In genomic region chr3:5144316-5144994, GRCh38 we compare ENCODE assay signal across 19 cellular contexts. TPM values are rescaled to one million over a fixed set of nuclear protein-coding genes. Genes with fewer than 3 reads are reported as not detected.
DNase-seq lines count a peak whose midpoint lies in the region; ATAC-seq and TF ChIP-seq lines count a peak whose summit lies in the region.
"Had no signal": no experiment of that assay in that cellular context is flagged by ENCODE, and none has a peak within 500 bp of the region (broad histone marks: within the 10 kb centered on the region; RNA-seq: fewer than 3 reads in every experiment).

No MANE protein-coding gene starts in this region.

- no peaks in the 10 kb centered on the region for H3K27me3 ChIP-seq in BLaER1 treated with 17β-estradiol and CSF1 and Interleukin-3, amounts not matched to agents 10 nM and 100 nM
- H3K27me3 ChIP-seq in PC-3 (ENCODE audit: low read length) (no peaks in the 10 kb centered on the region), esophagus muscularis mucosa (no peaks in the 10 kb centered on the region)
- H3K27me3 ChIP-seq: cardiac muscle cell, gastrocnemius medialis, SJCRH30 had no signal

- no peaks in the 10 kb centered on the region for H3K9me2 ChIP-seq in PC-3 (replicated peaks; ENCODE audit: low read length)

- no TSS peak for BruUV-seq in PC-3 (replicated peaks; lab: Mats Ljungman, UMichigan)

- POLR2A ChIA-PET in PC-3 (lab: Charles Lee; ENCODE audit: unreplicated experiment) = no interaction called here

- H3K36me3 ChIP-seq in BLaER1 treated with 17β-estradiol and CSF1 and Interleukin-3, amounts not matched to agents 10 nM and 100 nM = peaks cover 42 to 82% (median 70%) of the 10 kb centered on the region in 11 experiments
- H3K36me3 ChIP-seq in PC-3 (ENCODE audit: low read depth, low read length) (0 out of 2 replicates have a peak, but pooled peaks cover 2% of the 10 kb centered on the region), esophagus muscularis mucosa (peaks cover 0 to 4% (median 0%) of the 10 kb centered on the region in 4 donors)
- H3K36me3 ChIP-seq: cardiac muscle cell, gastrocnemius medialis, SJCRH30 had no signal

- H3K4me2 ChIP-seq in BLaER1 treated with 17β-estradiol and CSF1 and Interleukin-3, amounts not matched to agents 10 nM and 100 nM = peak overlapping the region; percentile 49 to 87 (median 69)
- peak overlapping the region; percentile 35; the same call in 1 of the 2 replicates for H3K4me2 ChIP-seq in PC-3 (ENCODE audit: low read length)

- H3K4me3 ChIP-seq in BLaER1 treated with 17β-estradiol and CSF1 and Interleukin-3, amounts not matched to agents 10 nM and 100 nM = 0 out of 20 replicates have a peak overlapping the region, but pooled peaks of 1 of the 10 experiments have one; percentile 17
- H3K4me3 ChIP-seq in PC-3 (ENCODE audit: low read length) = no peak overlapping the region
- no peak overlapping the region for H3K4me3 ChIP-seq in esophagus muscularis mucosa
- H3K4me3 ChIP-seq: cardiac muscle cell, gastrocnemius medialis, GM23248, SJCRH30 had no signal

- TF ChIP-seq CTCF in PC-3 (conservative IDR thresholded peaks at IDR 0.05; ENCODE audit: low read depth, low read length) = no peak
- TF ChIP-seq CTCF in esophagus muscularis mucosa (IDR thresholded peaks at IDR 0.05) = no peak
- no peak for TF ChIP-seq CTCF in GM13976 (IDR thresholded peaks at IDR 0.05; ENCODE audit: borderline replicate concordance, control extremely low read depth, extremely low read depth, insufficient read depth, missing control alignments)

- H3F3A ChIP-seq in PC-3 (ENCODE audit: low read length, unreplicated experiment) = no peaks in the 10 kb centered on the region

- CTCF ChIA-PET in PC-3 (lab: Charles Lee) = no interaction called here

- in situ Hi-C loops in GM13976 (cut with MboI; ENCODE audit: low sequenced_read_pairs, unreplicated experiment) = no loop called here

- ATAC-seq in PC-3 (peak; percentile 56), GM21529 (IDR thresholded peaks at IDR 0.05; ENCODE audit: unreplicated experiment) (no peak)
- ATAC-seq: gastrocnemius medialis; naive thymus-derived CD4-positive, alpha-beta T cell had no signal

- intact Hi-C loops in PC-3 (cut with micrococcal nuclease) (no loop called here), esophagus muscularis mucosa (cut with DNase I) (no loop called here)

- no peak for TF ChIP-seq POLR2A in esophagus muscularis mucosa (IDR thresholded peaks at IDR 0.05; ENCODE audit: low read depth)

- H3K9ac ChIP-seq in BLaER1 treated with 17β-estradiol and CSF1 and Interleukin-3, amounts not matched to agents 10 nM and 100 nM = peak overlapping the region in 1 of 11 experiments; percentile 35; a peak in 2 of 22 replicates
- no peak overlapping the region for H3K9ac ChIP-seq in PC-3 (ENCODE audit: low read length)
- H3K9ac ChIP-seq: GM23248 had no signal

- DNase-seq in ELF-1 (ENCODE audit: low read depth, low spot score) (peak; percentile 27), PC-3 (peak; percentile 76), esophagus muscularis mucosa (ENCODE audit: extremely low spot score) (peak; percentile 60), GM13976 (ENCODE audit: low spot score) (no peak), activated gamma-delta T cell treated with Interleukin-2 at 50 U/mL for 16 hours (no peak)
- DNase-seq in central memory CD4-positive, alpha-beta T cell = no peak
- DNase-seq: activated CD4-positive, alpha-beta T cell treated with anti-CD3 and anti-CD28 coated beads for 48 hours; activated naive CD8-positive, alpha-beta T cell treated with anti-CD3 and anti-CD28 coated beads for 36 hours; DMS79 treated with DMSO at 0.1 percent for 48 hours; gastrocnemius medialis; GM23248; naive thymus-derived CD4-positive, alpha-beta T cell; NCI-H2029 treated with DMSO at 0.1 percent for 48 hours; NK-92 treated with Interleukin-12 subunit alpha and Interleukin-12 subunit beta, amount 100 ng/mL, for 24 hours; SJCRH30; T1000 had no signal

- peaks cover 43 to 100% (median 95%) of the 10 kb centered on the region in 11 experiments for H4K20me1 ChIP-seq in BLaER1 treated with 17β-estradiol and CSF1 and Interleukin-3, amounts not matched to agents 10 nM and 100 nM
- H4K20me1 ChIP-seq in PC-3 (ENCODE audit: low read length) = peaks cover 65% of the 10 kb centered on the region

- peaks cover 42 to 89% (median 55%) of the 10 kb centered on the region in 10 experiments for H3K4me1 ChIP-seq in BLaER1 treated with 17β-estradiol and CSF1 and Interleukin-3, amounts not matched to agents 10 nM and 100 nM
- H3K4me1 ChIP-seq in PC-3 (ENCODE audit: insufficient read depth, low read length) (peaks cover 19% of the 10 kb centered on the region), esophagus muscularis mucosa (peaks cover 10 to 65% (median 36%) of the 10 kb centered on the region in 4 donors)
- H3K4me1 ChIP-seq: SJCRH30 had no signal

- WGBS in esophagus muscularis mucosa = 94% methylated on average over 5 of the region's 5 CpGs

- no peak overlapping the region for H2AFZ ChIP-seq in PC-3 (ENCODE audit: low read length)
- H2AFZ ChIP-seq: GM23248 had no signal

- peaks cover 0 to 62% (median 37%) of the 10 kb centered on the region in 11 experiments; a peak in 18 of 22 replicates for H3K9me3 ChIP-seq in BLaER1 treated with 17β-estradiol and CSF1 and Interleukin-3, amounts not matched to agents 10 nM and 100 nM (replicated peaks in 1 of 11)
- H3K9me3 ChIP-seq in PC-3 (ENCODE audit: low read length) (no peaks in the 10 kb centered on the region), esophagus muscularis mucosa (peaks cover 0 to 6% (median 0%) of the 10 kb centered on the region in 4 donors)
- H3K9me3 ChIP-seq: gastrocnemius medialis, SJCRH30 had no signal

- H3K79me2 ChIP-seq in PC-3 (ENCODE audit: low read length) = peaks cover 99% of the 10 kb centered on the region

- no peak for TF ChIP-seq EP300 in esophagus muscularis mucosa (IDR thresholded peaks at IDR 0.05)

- peak overlapping the region in 7 of 11 experiments; percentile 50 to 67 (median 51); a peak in 14 of 22 replicates for H3K27ac ChIP-seq in BLaER1 treated with 17β-estradiol and CSF1 and Interleukin-3, amounts not matched to agents 10 nM and 100 nM
- H3K27ac ChIP-seq in PC-3 (ENCODE audit: low read length) = no peak overlapping the region
- no peak overlapping the region for H3K27ac ChIP-seq in esophagus muscularis mucosa (replicated peaks in 1 of 4)
- H3K27ac ChIP-seq: cardiac muscle cell, gastrocnemius medialis, GM23248, SJCRH30 had no signal

RNA-seq across cellular contexts. Expression of gene ARL8B, which starts 22.4 kb away (rescaled TPM):
- total RNA-seq in PC-3 (2014; rRNA removed) = 43.8 and 45.3 TPM in 2 replicates
- 10 to 100 TPM; 40.6 to 47.1 (median 43.8) TPM for total RNA-seq in esophagus muscularis mucosa

RNA-seq across cellular contexts. Expression of gene EDEM1, which starts 43.1 kb away (rescaled TPM):
- total RNA-seq in PC-3 (2014; rRNA removed) (39.4 and 49.6 TPM in 2 replicates), esophagus muscularis mucosa (10 to 100 TPM; 16.6 to 23.3 (median 19.3) TPM)

Comparison
In these comparisons a context has a peak if more than half of its experiments do, and no peak if none do; other contexts are left out.
1. H3K27ac ChIP-seq: peak in BLaER1 treated with 17β-estradiol and CSF1 and Interleukin-3, amounts not matched to agents 10 nM and 100 nM (7 of 11); none in PC-3 (single experiment) and esophagus muscularis mucosa (0 of 4).
2. DNase-seq: peak in ELF-1 (single experiment), PC-3 (single experiment) and esophagus muscularis mucosa (single experiment); none in GM13976 (single experiment), central memory CD4-positive, alpha-beta T cell (single experiment) and activated gamma-delta T cell treated with Interleukin-2 at 50 U/mL for 16 hours (single experiment).